In the genomic region with DNA sequence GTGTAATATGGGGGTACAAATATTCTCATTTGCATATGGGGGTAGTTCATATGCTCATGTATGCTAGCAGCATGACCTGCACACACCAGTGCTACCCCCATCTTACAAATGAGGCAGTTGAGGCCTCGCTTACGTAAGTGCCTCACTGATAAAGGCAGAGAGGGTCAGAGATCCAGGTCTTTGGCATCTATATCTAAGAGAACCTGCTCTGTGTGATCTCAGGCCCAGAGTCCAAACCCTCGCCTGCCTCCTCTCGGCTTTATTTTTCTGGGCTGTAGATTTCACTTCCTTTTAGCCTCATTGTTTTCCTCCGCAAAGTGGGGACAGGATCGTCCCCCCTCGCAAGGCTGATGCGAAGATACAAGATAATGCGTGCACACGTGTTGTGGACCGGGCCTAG, we compare ENCODE assay signal across 25 cellular contexts.
DNase-seq lines count a peak whose midpoint lies in the region; ATAC-seq, FAIRE-seq and TF ChIP-seq lines count a peak whose summit lies in the region.
"Had no signal": no experiment of that assay in that cellular context is flagged by ENCODE, and none has a peak within 500 bp of the region (broad histone marks: within the 10 kb centered on the region; RNA-seq: fewer than 3 reads in every experiment).

No MANE protein-coding gene starts in this region.

- H3K36me3 ChIP-seq in SK-N-SH (replicated peaks in 1 of 2; ENCODE audit: control insufficient read depth in 1 of 2, insufficient read depth in 2 of 2, low read length in 1 of 2) (no peaks in the 10 kb centered on the region), H1 (ENCODE audit: control insufficient read depth in 2 of 4, insufficient read depth in 4 of 4, low read length in 3 of 4) (no peaks in the 10 kb centered on the region)
- H3K36me3 ChIP-seq: ascending aorta, neutrophil had no signal

- H2BK5ac ChIP-seq in H1 (ENCODE audit: low read depth, low read length) = peak overlapping the region; percentile 18; the same call in 1 of the 2 replicates

- peak overlapping the region; percentile 81 for H2BK12ac ChIP-seq in H1 (ENCODE audit: low read depth, low read length)

- CTCF ChIA-PET in SK-N-SH (lab: Yijun Ruan, JAX) (no interaction called here), H1 (lab: Charles Lee; ENCODE audit: partially characterized antibody) (interaction anchor here (1.0 kb wide), 1 partner anchor 21 kb away, joined by 3 read pairs; no protein-coding TSS in a partner anchor)

- H3K14ac ChIP-seq in H1 (ENCODE audit: insufficient read length) = no peak overlapping the region

- peaks cover 1% of the 10 kb centered on the region for H3K27me3 Mint-ChIP-seq in mesothelial cell of epicardium (ENCODE audit: low read depth)
- H3K27me3 Mint-ChIP-seq in type B pancreatic cell = peaks cover 12% of the 10 kb centered on the region
- H3K27me3 Mint-ChIP-seq: activated CD8-positive, alpha-beta T cell treated with anti-CD3 and anti-CD28 coated beads for 36 hours; activated naive CD8-positive, alpha-beta T cell had no signal

- H3K56ac ChIP-seq in H1 (replicated peaks; ENCODE audit: insufficient read length, low read depth, low read length) = no peak overlapping the region

- peak overlapping the region in 1 of 2 experiments; percentile 46; a peak in 2 of 4 replicates for H3K27ac ChIP-seq in SK-N-SH (ENCODE audit: low read depth in 2 of 2, low read length in 1 of 2)
- H3K27ac ChIP-seq in H1 (ENCODE audit: low read depth, low read length) = no peak overlapping the region
- H3K27ac ChIP-seq: 22Rv1, ascending aorta, neutrophil had no signal

- H4K8ac ChIP-seq in H1 (ENCODE audit: extremely low read depth, insufficient read depth, low read length) = no peak overlapping the region; the same call in 1 of the 2 replicates

- no peaks in the 10 kb centered on the region for H4K20me1 ChIP-seq in SK-N-SH (ENCODE audit: insufficient read depth)
- H4K20me1 ChIP-seq in H1 (replicated peaks in 1 of 2; ENCODE audit: control insufficient read depth in 1 of 2, insufficient read depth in 2 of 2, low read length in 2 of 2) = peaks cover 0 to 2% of the 10 kb centered on the region in 2 experiments

- H3F3A ChIP-seq in SK-N-SH (replicated peaks; ENCODE audit: insufficient read depth) = peaks cover 5% of the 10 kb centered on the region

- H2BK20ac ChIP-seq in H1 (ENCODE audit: low read length) = peak overlapping the region; percentile 76; the same call in 1 of the 2 replicates

- no peak overlapping the region; the same call in 1 of the 2 replicates for H2BK15ac ChIP-seq in H1 (ENCODE audit: low read length)

- H3K79me2 ChIP-seq in SK-N-SH (ENCODE audit: insufficient read depth) (no peaks in the 10 kb centered on the region), H1 (ENCODE audit: control insufficient read depth in 1 of 2, insufficient read depth in 2 of 2, low read length in 2 of 2) (no peaks in the 10 kb centered on the region)

- H3K9me3 Mint-ChIP-seq in mesothelial cell of epicardium (no peaks in the 10 kb centered on the region), type B pancreatic cell (no peaks in the 10 kb centered on the region)
- H3K9me3 Mint-ChIP-seq: activated CD8-positive, alpha-beta T cell treated with anti-CD3 and anti-CD28 coated beads for 36 hours; CD8-positive, alpha-beta T cell had no signal

- peak overlapping the region; percentile 33; the same call in 1 of the 2 replicates for H3K9ac ChIP-seq in SK-N-SH
- H3K9ac ChIP-seq in H1 (replicated peaks in 1 of 4; ENCODE audit: extremely low read depth in 1 of 4, low read depth in 3 of 4, low read length in 3 of 4) = no peak overlapping the region

- ATAC-seq in SK-N-SH treated with all-trans-retinoic acid at 6 μM for 48 hours (no peak), GM21825 (IDR thresholded peaks at IDR 0.05; ENCODE audit: unreplicated experiment) (no peak), HG02840 (IDR thresholded peaks at IDR 0.05; ENCODE audit: low FRiP score, unreplicated experiment) (no peak)
- ATAC-seq: activated CD8-positive, alpha-beta T cell treated with anti-CD3 and anti-CD28 coated beads for 36 hours; CD8-positive, alpha-beta T cell; left ventricle myocardium superior; mucosa of descending colon had no signal

- no peaks in the 10 kb centered on the region for H3K9me2 ChIP-seq in SK-N-SH

- no peak overlapping the region for H3K4ac ChIP-seq in H1 (replicated peaks; ENCODE audit: insufficient read length, low read depth, low read length)

- H4K5ac ChIP-seq in H1 (ENCODE audit: insufficient read length, low read depth, low read length) = no peak overlapping the region

- no peak for TF ChIP-seq CTCF in SK-N-SH (IDR thresholded peaks at IDR 0.05)
- TF ChIP-seq CTCF in H1 (IDR thresholded peaks at IDR 0.05; ENCODE audit: control extremely low read depth in 1 of 3, insufficient read depth in 1 of 3, low read depth in 1 of 3, low read length in 3 of 3) = no peak
- no peak for TF ChIP-seq CTCF in mesothelial cell of epicardium (IDR thresholded peaks at IDR 0.05; ENCODE audit: unreplicated experiment)
- TF ChIP-seq CTCF in type B pancreatic cell (conservative IDR thresholded peaks at IDR 0.05) = no peak

- peaks cover 37% of the 10 kb centered on the region for H3K4me1 Mint-ChIP-seq in mesothelial cell of epicardium
- H3K4me1 Mint-ChIP-seq in type B pancreatic cell (ENCODE audit: unreplicated experiment) = peaks cover 41% of the 10 kb centered on the region

- H3K4me3 Mint-ChIP-seq in mesothelial cell of epicardium (no peak overlapping the region), type B pancreatic cell (no peak overlapping the region)
- H3K4me3 Mint-ChIP-seq: activated CD8-positive, alpha-beta T cell treated with anti-CD3 and anti-CD28 coated beads for 36 hours; activated naive CD8-positive, alpha-beta T cell; CD8-positive, alpha-beta T cell had no signal

- H3K23ac ChIP-seq in H1 (ENCODE audit: insufficient read length) = no peak overlapping the region

- no peak overlapping the region; the same call in 1 of the 2 replicates for H3K18ac ChIP-seq in H1 (ENCODE audit: extremely low read depth, low read length)

- no peaks in the 10 kb centered on the region for H3K79me1 ChIP-seq in H1 (ENCODE audit: low read depth, low read length)

- H2BK120ac ChIP-seq in H1 (replicated peaks; ENCODE audit: low read depth, low read length) = no peak overlapping the region

- no peak for DNase-seq in SK-N-SH
- no peak for DNase-seq in H1 (ENCODE audit: low read depth in 1 of 2, low spot score in 2 of 2)
- DNase-seq in mesothelial cell of epicardium (ENCODE audit: low spot score in 2 of 2, unreplicated experiment in 2 of 2) = no peak
- DNase-seq in type B pancreatic cell (ENCODE audit: extremely low spot score, unreplicated experiment) = no peak
- no peak for DNase-seq in NCI-H1092 (lab: John Stamatoyannopoulos, UW)
- DNase-seq: activated CD4-positive, CD25-positive, alpha-beta regulatory T cell treated with anti-CD3 and anti-CD28 coated beads, Interleukin-2, amount 50 U/mL, for 72 hours; activated CD8-positive, alpha-beta T cell treated with anti-CD3 and anti-CD28 coated beads for 36 hours; CD8-positive, alpha-beta T cell; cerebellar nuclear complex; DMS153; GOT3; left ventricle myocardium superior; mucosa of descending colon; NCI-H1105 treated with DMSO at 0.1 percent for 48 hours; NCI-H2029 treated with DMSO at 0.1 percent for 48 hours; NCI-H2227 treated with DMSO at 0.1 percent for 48 hours; NCI-H748 treated with DMSO at 0.1 percent for 48 hours had no signal

- no peak overlapping the region for H3K4me3 ChIP-seq in SK-N-SH (ENCODE audit: low read depth in 2 of 2, low read length in 1 of 2)
- H3K4me3 ChIP-seq in H1 (ENCODE audit: extremely low read depth in 1 of 4, insufficient read depth in 2 of 4, low read depth in 3 of 4, low read length in 4 of 4) = no peak overlapping the region
- H3K4me3 ChIP-seq: ascending aorta, mucosa of descending colon had no signal

- H3K27me3 ChIP-seq in SK-N-SH (ENCODE audit: insufficient read depth) = no peaks in the 10 kb centered on the region
- H3K27me3 ChIP-seq in H1 (replicated peaks in 1 of 4; ENCODE audit: control insufficient read depth in 3 of 4, extremely low read depth in 1 of 4, insufficient read depth in 3 of 4, low read length in 3 of 4) = 0 out of 7 replicates have a peak, but pooled peaks cover 0 to 2% (median 0%) of the 10 kb centered on the region in 4 experiments
- H3K27me3 ChIP-seq: ascending aorta had no signal

- peak overlapping the region; percentile 39; the same call in 1 of the 2 replicates for H2AK5ac ChIP-seq in H1 (ENCODE audit: low read depth, low read length)

- TF ChIP-seq POLR2A in H1 (IDR thresholded peaks at IDR 0.05; ENCODE audit: control extremely low read depth in 1 of 2, low read depth in 2 of 2, low read length in 2 of 2) = no peak

- H3K9me3 ChIP-seq in SK-N-SH = no peaks in the 10 kb centered on the region
- H3K9me3 ChIP-seq in H1 (ENCODE audit: insufficient read depth in 2 of 2, low read depth in 1 of 2, low read length in 1 of 2) = no peaks in the 10 kb centered on the region
- H3K9me3 ChIP-seq: ascending aorta, mucosa of descending colon, neutrophil had no signal

- no peaks in the 10 kb centered on the region for H3K23me2 ChIP-seq in H1 (ENCODE audit: low read depth, low read length)

- H4K91ac ChIP-seq in H1 (replicated peaks; ENCODE audit: insufficient read length, low read length) = peak overlapping the region; percentile 15

- FAIRE-seq in H1 (lab: Jason Lieb, UNC) = no peak
- FAIRE-seq: TTC549 had no signal

- H3K27ac Mint-ChIP-seq in mesothelial cell of epicardium (peak overlapping the region; percentile 99), type B pancreatic cell (peak overlapping the region; percentile 81)
- H3K27ac Mint-ChIP-seq: activated CD8-positive, alpha-beta T cell treated with anti-CD3 and anti-CD28 coated beads for 36 hours; activated naive CD8-positive, alpha-beta T cell; CD8-positive, alpha-beta T cell had no signal

- TF ChIP-seq EP300 in SK-N-SH (IDR thresholded peaks at IDR 0.05; ENCODE audit: borderline replicate concordance in 1 of 2, low read depth in 1 of 2, low read length in 1 of 2) (no peak), H1 (IDR thresholded peaks at IDR 0.05; ENCODE audit: borderline replicate concordance in 1 of 2, low read depth in 2 of 2, low read length in 2 of 2) (no peak)

- peak overlapping the region; percentile 24; the same call in 1 of the 2 replicates for H2AFZ ChIP-seq in SK-N-SH (ENCODE audit: low read depth)
- H2AFZ ChIP-seq in H1 (ENCODE audit: low read length) = no peak overlapping the region

- TF ChIP-seq RAD21 in SK-N-SH (IDR thresholded peaks at IDR 0.05; ENCODE audit: low read length) (no peak), H1 (IDR thresholded peaks at IDR 0.05 in 1 of 2, conservative IDR thresholded peaks at IDR 0.05 in 1 of 2; ENCODE audit: low read depth in 2 of 2, low read length in 2 of 2) (no peak)

- H3K4me2 ChIP-seq in SK-N-SH (peak overlapping the region; percentile 57), H1 (ENCODE audit: insufficient read depth in 1 of 2, low read depth in 2 of 2, low read length in 2 of 2) (no peak overlapping the region)

- WGBS in SK-N-SH (ENCODE audit: low lambda C conversion rate) = 88% methylated on average over 11 of the region's 11 CpGs
- 94% methylated on average over 11 of the region's 11 CpGs; no CpG with 5 or more reads in 1 of the 2 experiments for WGBS in H1 (ENCODE audit: extremely low coverage in 1 of 2, insufficient coverage in 1 of 2, insufficient read length in 1 of 2, insufficient replicate concordance in 2 of 2, low coverage in 1 of 2, low lambda C conversion rate in 2 of 2, missing lambda C conversion rate in 1 of 2), 2 experiments

- POLR2A ChIA-PET in SK-N-SH (lab: Yijun Ruan, JAX) = no interaction called here
- POLR2A ChIA-PET in H1 (lab: Charles Lee; ENCODE audit: partially characterized antibody) = interaction anchor here (1.4 to 1.6 kb wide), 2 partner anchors 11 to 16 kb away, joined by 3 read pairs; no protein-coding TSS in a partner anchor

- H3K4me1 ChIP-seq in SK-N-SH (ENCODE audit: control insufficient read depth in 1 of 2, insufficient read depth in 2 of 2, low read depth in 1 of 2, low read length in 1 of 2) (peaks cover 0 to 29% of the 10 kb centered on the region in 2 experiments; a peak in 3 of 4 replicates), H1 (replicated peaks in 1 of 4; ENCODE audit: control insufficient read depth in 3 of 4, insufficient read depth in 4 of 4, low read length in 3 of 4) (peaks cover 15 to 29% (median 20%) of the 10 kb centered on the region in 4 experiments)
- H3K4me1 ChIP-seq: ascending aorta had no signal

- H3K36me3 Mint-ChIP-seq in mesothelial cell of epicardium (no peaks in the 10 kb centered on the region), type B pancreatic cell (no peaks in the 10 kb centered on the region)
- H3K36me3 Mint-ChIP-seq: activated naive CD8-positive, alpha-beta T cell; CD8-positive, alpha-beta T cell had no signal
